ENCODE assay signal across 12 cellular contexts in the genomic region with DNA sequence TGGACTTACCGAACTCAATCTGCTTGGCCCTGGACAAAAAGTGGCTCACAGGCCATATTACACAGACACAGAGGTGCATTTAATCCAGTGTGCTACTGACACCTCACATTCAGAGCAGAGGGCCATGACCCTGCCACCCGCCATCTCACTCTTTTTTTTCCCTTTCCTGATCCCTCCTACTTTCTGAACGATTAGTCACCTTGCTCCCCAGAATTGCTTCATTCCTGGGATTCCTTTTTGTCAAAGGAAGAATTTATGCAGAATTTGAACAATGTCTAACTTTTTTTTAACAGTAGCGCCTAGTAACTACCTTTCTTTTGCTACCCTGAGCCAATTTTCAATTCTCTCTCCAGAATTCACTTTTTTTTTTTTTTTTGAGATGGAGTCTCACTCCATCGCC. TPM values are rescaled to one million over a fixed set of nuclear protein-coding genes. Genes with fewer than 3 reads are reported as not detected.
DNase-seq lines count a peak whose midpoint lies in the region; ATAC-seq, FAIRE-seq and TF ChIP-seq lines count a peak whose summit lies in the region.
"Had no signal": no experiment of that assay in that cellular context is flagged by ENCODE, and none has a peak within 500 bp of the region (broad histone marks: within the 10 kb centered on the region; RNA-seq: fewer than 3 reads in every experiment).

No MANE protein-coding gene starts in this region.

- H2BK15ac ChIP-seq in mesenchymal stem cell (ENCODE audit: low read depth, poor library complexity, severe bottlenecking) = no peak overlapping the region

- no peak for TF ChIP-seq POLR2A in GM12891 (IDR thresholded peaks at IDR 0.05; ENCODE audit: low read depth, low read length)

- no peak overlapping the region for H4K91ac ChIP-seq in mesenchymal stem cell (ENCODE audit: low read length)

- no peaks in the 10 kb centered on the region for H3K36me3 Mint-ChIP-seq in chondrocyte (ENCODE audit: low read depth)
- H3K36me3 Mint-ChIP-seq in activated CD4-positive, alpha-beta T cell treated with anti-CD3 and anti-CD28 coated beads, Interleukin-2, amount 10 ng/mL, durations not matched to agents 7 days and 5 days (ENCODE audit: low read depth) = no peaks in the 10 kb centered on the region
- H3K36me3 Mint-ChIP-seq in activated CD4-positive, alpha-beta T cell treated with anti-CD3 and anti-CD28 coated beads for 36 hours (ENCODE audit: low read depth) = no peaks in the 10 kb centered on the region
- H3K36me3 Mint-ChIP-seq: CD14-positive monocyte had no signal

- no peak overlapping the region for H3K4ac ChIP-seq in mesenchymal stem cell (ENCODE audit: low read depth in 1 of 2, low read length in 2 of 2)

- H3K9me3 Mint-ChIP-seq in chondrocyte (ENCODE audit: low read depth) = no peaks in the 10 kb centered on the region
- no peaks in the 10 kb centered on the region for H3K9me3 Mint-ChIP-seq in activated CD4-positive, alpha-beta T cell treated with anti-CD3 and anti-CD28 coated beads, Interleukin-2, amount 10 ng/mL, durations not matched to agents 7 days and 5 days
- H3K9me3 Mint-ChIP-seq in activated CD4-positive, alpha-beta T cell treated with anti-CD3 and anti-CD28 coated beads for 36 hours (ENCODE audit: low read depth) = no peaks in the 10 kb centered on the region
- H3K9me3 Mint-ChIP-seq: activated CD4-positive, alpha-beta memory T cell treated with anti-CD3 and anti-CD28 coated beads, Interleukin-2, amount 10 ng/mL, durations not matched to agents 7 days and 5 days had no signal

- intact Hi-C loops in activated CD4-positive, alpha-beta T cell treated with anti-CD3 and anti-CD28 coated beads for 36 hours (cut with DNase I, micrococcal nuclease) = no loop called here

- peak overlapping the region in 1 of 2 experiments; percentile 54 for H3K18ac ChIP-seq in mesenchymal stem cell (ENCODE audit: low read depth in 1 of 2, low read length in 2 of 2)

- H3K23ac ChIP-seq in mesenchymal stem cell (ENCODE audit: low read length in 2 of 2) = no peak overlapping the region

- H2BK5ac ChIP-seq in mesenchymal stem cell (ENCODE audit: low read depth, low read length, poor library complexity, severe bottlenecking) = no peak overlapping the region

- DNase-seq in Daoy (ENCODE audit: low read depth) (peak; percentile 72), chondrocyte (ENCODE audit: low spot score) (no peak), mesenchymal stem cell (peak; percentile 30), GM12891 (ENCODE audit: insufficient read length, low spot score) (no peak)
- no peak for DNase-seq in activated CD4-positive, alpha-beta T cell treated with anti-CD3 and anti-CD28 coated beads, Interleukin-2, amount 10 ng/mL, durations not matched to agents 7 days and 5 days
- DNase-seq in activated effector memory CD4-positive, alpha-beta T cell treated with Interleukin-2 at 50 U/mL for 16 hours = no peak
- no peak for DNase-seq in activated CD4-positive, alpha-beta T cell treated with anti-CD3 and anti-CD28 coated beads for 36 hours
- DNase-seq: activated CD4-positive, alpha-beta memory T cell treated with anti-CD3 and anti-CD28 coated beads, Interleukin-2, amount 10 ng/mL, durations not matched to agents 7 days and 5 days; KBM-7; left lung had no signal

- no peaks in the 10 kb centered on the region for H3K36me3 ChIP-seq in HUES6 (ENCODE audit: control insufficient read depth, insufficient read depth, low read length)
- H3K36me3 ChIP-seq in mesenchymal stem cell (ENCODE audit: control insufficient read depth in 1 of 2, insufficient read depth in 2 of 2, low read depth in 1 of 2, low read length in 2 of 2) = no peaks in the 10 kb centered on the region
- H3K36me3 ChIP-seq: left lung had no signal

- no peak overlapping the region for H2AFZ ChIP-seq in mesenchymal stem cell (ENCODE audit: low read depth, low read length)

- H3K4me2 ChIP-seq in mesenchymal stem cell (ENCODE audit: low read length, poor library complexity, severe bottlenecking) = no peak overlapping the region

- H3K4me1 Mint-ChIP-seq in chondrocyte (ENCODE audit: low read depth) = peaks cover 37% of the 10 kb centered on the region
- H3K4me1 Mint-ChIP-seq in activated CD4-positive, alpha-beta T cell treated with anti-CD3 and anti-CD28 coated beads, Interleukin-2, amount 10 ng/mL, durations not matched to agents 7 days and 5 days = peaks cover 5% of the 10 kb centered on the region
- peaks cover 13% of the 10 kb centered on the region for H3K4me1 Mint-ChIP-seq in activated CD4-positive, alpha-beta T cell treated with anti-CD3 and anti-CD28 coated beads for 36 hours

- H2BK12ac ChIP-seq in mesenchymal stem cell (ENCODE audit: low read length in 2 of 2) = no peak overlapping the region

- H3K27ac ChIP-seq in HUES6 (ENCODE audit: low read depth, low read length) (peak overlapping the region; percentile 98), mesenchymal stem cell (ENCODE audit: low read length, poor library complexity, severe bottlenecking) (peak overlapping the region; percentile 54)
- H3K27ac ChIP-seq: left lung had no signal

- 34% methylated on average over 4 of the region's 5 CpGs for WGBS in mesenchymal stem cell

- H3K9ac ChIP-seq in HUES6 (ENCODE audit: low read length) = peak overlapping the region; percentile 75
- no peak overlapping the region for H3K9ac ChIP-seq in mesenchymal stem cell (ENCODE audit: low read length)

- CTCF ChIA-PET in activated CD4-positive, alpha-beta T cell treated with anti-CD3 and anti-CD28 coated beads, Interleukin-2, amount 10 ng/mL, durations not matched to agents 7 days and 5 days (lab: Charles Lee) = no interaction called here
- CTCF ChIA-PET in activated CD4-positive, alpha-beta T cell treated with anti-CD3 and anti-CD28 coated beads for 36 hours (lab: Charles Lee) = no interaction called here

- no peaks in the 10 kb centered on the region for H3K9me3 ChIP-seq in HUES6 (ENCODE audit: control insufficient read depth, insufficient read depth, low read depth, low read length)
- no peaks in the 10 kb centered on the region for H3K9me3 ChIP-seq in mesenchymal stem cell (ENCODE audit: control insufficient read depth, low read length)
- H3K9me3 ChIP-seq: left lung had no signal

- no peaks in the 10 kb centered on the region for H3K79me1 ChIP-seq in mesenchymal stem cell (replicated peaks; ENCODE audit: low read length, poor library complexity, severe bottlenecking)

- peaks cover 12% of the 10 kb centered on the region for H3K27me3 ChIP-seq in HUES6 (ENCODE audit: control insufficient read depth, insufficient read depth, low read length)
- peaks cover 15 to 23% of the 10 kb centered on the region in 2 experiments for H3K27me3 ChIP-seq in mesenchymal stem cell (ENCODE audit: control insufficient read depth in 1 of 2, insufficient read depth in 1 of 2, low read length in 2 of 2)

- H3K4me3 ChIP-seq in HUES6 (ENCODE audit: low read depth, low read length) (peak overlapping the region; percentile 46), mesenchymal stem cell (ENCODE audit: insufficient read depth in 1 of 2, low read depth in 1 of 2, low read length in 2 of 2) (no peak overlapping the region)
- H3K4me3 ChIP-seq: left lung had no signal

- POLR2A ChIA-PET in activated CD4-positive, alpha-beta T cell treated with anti-CD3 and anti-CD28 coated beads, Interleukin-2, amount 10 ng/mL, durations not matched to agents 7 days and 5 days (lab: Charles Lee) = no interaction called here
- POLR2A ChIA-PET in activated CD4-positive, alpha-beta T cell treated with anti-CD3 and anti-CD28 coated beads for 36 hours (lab: Charles Lee) = no interaction called here

- H2BK120ac ChIP-seq in mesenchymal stem cell (ENCODE audit: low read depth, low read length) = no peak overlapping the region

- ATAC-seq in activated CD4-positive, alpha-beta T cell treated with anti-CD3 and anti-CD28 coated beads for 36 hours = no peak
- ATAC-seq: left lung had no signal

- no peak for FAIRE-seq in GM12891 (lab: Jason Lieb, UNC)

- no peak overlapping the region for H3K14ac ChIP-seq in mesenchymal stem cell (ENCODE audit: low read length in 2 of 2)

- H4K8ac ChIP-seq in mesenchymal stem cell (ENCODE audit: low read length) = no peak overlapping the region

- no peak for TF ChIP-seq CTCF in chondrocyte (IDR thresholded peaks at IDR 0.05)

- H3K4me1 ChIP-seq in HUES6 (ENCODE audit: control insufficient read depth, insufficient read depth, low read length) = peaks cover 50% of the 10 kb centered on the region
- peaks cover 12% of the 10 kb centered on the region for H3K4me1 ChIP-seq in mesenchymal stem cell (ENCODE audit: control insufficient read depth, insufficient read depth, low read depth, low read length)

- H2AK5ac ChIP-seq in mesenchymal stem cell (ENCODE audit: low read length, severe bottlenecking) = no peak overlapping the region

- peak overlapping the region; percentile 34 for H3K27ac Mint-ChIP-seq in chondrocyte (ENCODE audit: unreplicated experiment)
- H3K27ac Mint-ChIP-seq in activated CD4-positive, alpha-beta T cell treated with anti-CD3 and anti-CD28 coated beads, Interleukin-2, amount 10 ng/mL, durations not matched to agents 7 days and 5 days = no peak overlapping the region
- no peak overlapping the region for H3K27ac Mint-ChIP-seq in activated CD4-positive, alpha-beta T cell treated with anti-CD3 and anti-CD28 coated beads for 36 hours
- H3K27ac Mint-ChIP-seq: activated CD4-positive, alpha-beta memory T cell treated with anti-CD3 and anti-CD28 coated beads, Interleukin-2, amount 10 ng/mL, durations not matched to agents 7 days and 5 days had no signal

- peak overlapping the region; percentile 17 for H3K4me3 Mint-ChIP-seq in chondrocyte (ENCODE audit: unreplicated experiment)
- H3K4me3 Mint-ChIP-seq in activated CD4-positive, alpha-beta T cell treated with anti-CD3 and anti-CD28 coated beads, Interleukin-2, amount 10 ng/mL, durations not matched to agents 7 days and 5 days = no peak overlapping the region
- no peak overlapping the region for H3K4me3 Mint-ChIP-seq in activated CD4-positive, alpha-beta T cell treated with anti-CD3 and anti-CD28 coated beads for 36 hours
- H3K4me3 Mint-ChIP-seq: activated CD4-positive, alpha-beta memory T cell treated with anti-CD3 and anti-CD28 coated beads, Interleukin-2, amount 10 ng/mL, durations not matched to agents 7 days and 5 days; CD14-positive monocyte had no signal

- H3K27me3 Mint-ChIP-seq in chondrocyte (ENCODE audit: low read depth) = peaks cover 19% of the 10 kb centered on the region
- peaks cover 32% of the 10 kb centered on the region for H3K27me3 Mint-ChIP-seq in activated CD4-positive, alpha-beta T cell treated with anti-CD3 and anti-CD28 coated beads, Interleukin-2, amount 10 ng/mL, durations not matched to agents 7 days and 5 days
- H3K27me3 Mint-ChIP-seq in activated CD4-positive, alpha-beta T cell treated with anti-CD3 and anti-CD28 coated beads for 36 hours = peaks cover 34% of the 10 kb centered on the region

TF ChIP-seq in GM12891, 5 proteins besides CTCF, POLR2A, EP300 and RAD21 (continues in another document):
- no peak for TF ChIP-seq SPI1 (IDR thresholded peaks at IDR 0.05; ENCODE audit: low read depth, low read length)

RNA-seq across cellular contexts. Expression of a gene that starts 4.6 kb away (rescaled TPM):
- 3.6 and 4.2 TPM in 2 replicates for total RNA-seq in Daoy (2014; rRNA removed; shearing (Covaris generic))
- 2.1 to 5.8 TPM (median 5.3 TPM) in 3 replicates for total RNA-seq in chondrocyte
- 3.8 TPM for polyA plus RNA-seq in mesenchymal stem cell (2013, experiment 1 of 2)
- 3.8 TPM for polyA plus RNA-seq in mesenchymal stem cell (2013, experiment 2 of 2)
- total RNA-seq in activated CD4-positive, alpha-beta T cell treated with anti-CD3 and anti-CD28 coated beads, Interleukin-2, amount 10 ng/mL, durations not matched to agents 7 days and 5 days = not detected
- not detected for polyA plus RNA-seq in GM12891 (2012; ENCODE audit: low read depth, missing spikeins)
- under 1 TPM; 0.11 to 0.30 TPM for total RNA-seq in activated CD4-positive, alpha-beta T cell treated with anti-CD3 and anti-CD28 coated beads for 36 hours
- total RNA-seq: activated CD4-positive, alpha-beta memory T cell treated with anti-CD3 and anti-CD28 coated beads, Interleukin-2, amount 10 ng/mL, durations not matched to agents 7 days and 5 days had no signal

Comparison
In these comparisons a context has a peak if more than half of its experiments do, and no peak if none do; other contexts are left out.
1. DNase-seq: peak in Daoy (single experiment) and mesenchymal stem cell (single experiment); none in chondrocyte (single experiment), activated CD4-positive, alpha-beta T cell treated with anti-CD3 and anti-CD28 coated beads, Interleukin-2, amount 10 ng/mL, durations not matched to agents 7 days and 5 days (single experiment), activated effector memory CD4-positive, alpha-beta T cell treated with Interleukin-2 at 50 U/mL for 16 hours (single experiment), GM12891 (single experiment) and activated CD4-positive, alpha-beta T cell treated with anti-CD3 and anti-CD28 coated beads for 36 hours (single experiment).